Comparison of ENCODE assay signal across 18 cellular contexts in genomic region chr20:59002874-59003399, GRCh38. TPM values are rescaled to one million over a fixed set of nuclear protein-coding genes. Genes with fewer than 3 reads are reported as not detected.
DNase-seq lines count a peak whose midpoint lies in the region; ATAC-seq and TF ChIP-seq lines count a peak whose summit lies in the region.
"Had no signal": no experiment of that assay in that cellular context is flagged by ENCODE, and none has a peak within 500 bp of the region (broad histone marks: within the 10 kb centered on the region; RNA-seq: fewer than 3 reads in every experiment).

No MANE protein-coding gene starts in this region.

- H3K4me1 ChIP-seq in CD4-positive, CD25-positive, alpha-beta regulatory T cell (ENCODE audit: control insufficient read depth, insufficient read depth, low read length, poor library complexity, severe bottlenecking) = peaks cover 33% of the 10 kb centered on the region

- DNase-seq in CD4-positive, CD25-positive, alpha-beta regulatory T cell = no peak
- DNase-seq in effector memory CD8-positive, alpha-beta T cell = no peak
- DNase-seq in sciatic nerve (ENCODE audit: low spot score) (peak; percentile 37), progenitor cell of endocrine pancreas (ENCODE audit: low spot score, unreplicated experiment) (no peak), RKO (ENCODE audit: low spot score) (no peak)
- DNase-seq: AML-193; DMS 273 treated with DMSO at 0.1 percent for 48 hours; GDM1; NCI-H526 treated with DMSO at 0.1 percent for 48 hours; stimulated activated CD4-positive, alpha-beta T cell treated with anti-CD3 and anti-CD28 coated beads, Interleukin-2, amount 100 ng/mL, for 24 hours; uterus had no signal

- no peak for TF ChIP-seq CTCF in progenitor cell of endocrine pancreas (IDR thresholded peaks at IDR 0.05; ENCODE audit: unreplicated experiment)

- H3K4me1 Mint-ChIP-seq in CD4-positive, CD25-positive, alpha-beta regulatory T cell = peaks cover 0 to 43% (median 30%) of the 10 kb centered on the region in 4 donors
- H3K4me1 Mint-ChIP-seq in IgD-negative memory B cell (peaks cover 25 to 27% (median 26%) of the 10 kb centered on the region in 3 donors), progenitor cell of endocrine pancreas (ENCODE audit: low read depth) (peaks cover 3% of the 10 kb centered on the region)
- H3K4me1 Mint-ChIP-seq in effector memory CD8-positive, alpha-beta T cell (ENCODE audit: low read depth in 2 of 2) = peaks cover 33 to 35% of the 10 kb centered on the region in 2 donors

- H3K27me3 ChIP-seq in CD4-positive, CD25-positive, alpha-beta regulatory T cell (ENCODE audit: control insufficient read depth, insufficient read depth, low read length) = no peaks in the 10 kb centered on the region
- H3K27me3 ChIP-seq: esophagus muscularis mucosa, uterus had no signal

- intact Hi-C loops in sciatic nerve (cut with DNase I) = no loop called here

- peak overlapping the region in 2 of 4 donors; percentile 7 to 61 for H3K4me3 Mint-ChIP-seq in CD4-positive, CD25-positive, alpha-beta regulatory T cell
- H3K4me3 Mint-ChIP-seq in IgD-negative memory B cell = peak overlapping the region; percentile 38 to 97 (median 86)
- no peak overlapping the region for H3K4me3 Mint-ChIP-seq in effector memory CD8-positive, alpha-beta T cell
- no peak overlapping the region for H3K4me3 Mint-ChIP-seq in progenitor cell of endocrine pancreas (ENCODE audit: low read depth)
- H3K4me3 Mint-ChIP-seq: activated naive CD4-positive, alpha-beta T cell treated with anti-CD3 and anti-CD28 coated beads, Interleukin-2, amount 50 U/mL, for 24 hours had no signal

- peaks cover 0 to 1% (median 0%) of the 10 kb centered on the region in 7 donors for H3K9me3 Mint-ChIP-seq in CD4-positive, CD25-positive, alpha-beta regulatory T cell
- H3K9me3 Mint-ChIP-seq in IgD-negative memory B cell = no peaks in the 10 kb centered on the region
- no peaks in the 10 kb centered on the region for H3K9me3 Mint-ChIP-seq in effector memory CD8-positive, alpha-beta T cell
- H3K9me3 Mint-ChIP-seq in progenitor cell of endocrine pancreas (ENCODE audit: low read depth) = no peaks in the 10 kb centered on the region
- H3K9me3 Mint-ChIP-seq: activated naive CD4-positive, alpha-beta T cell treated with anti-CD3 and anti-CD28 coated beads, Interleukin-2, amount 50 U/mL, for 24 hours had no signal

- H3K4me3 ChIP-seq in CD4-positive, CD25-positive, alpha-beta regulatory T cell (ENCODE audit: low read depth, low read length) = no peak overlapping the region
- H3K4me3 ChIP-seq: esophagus muscularis mucosa, uterus had no signal

- peak overlapping the region; percentile 68 to 93 (median 88) for H3K27ac Mint-ChIP-seq in CD4-positive, CD25-positive, alpha-beta regulatory T cell
- H3K27ac Mint-ChIP-seq in IgD-negative memory B cell = peak overlapping the region; percentile 95 to 99 (median 97)
- H3K27ac Mint-ChIP-seq in effector memory CD8-positive, alpha-beta T cell = peak overlapping the region; percentile 93 to 97
- H3K27ac Mint-ChIP-seq in progenitor cell of endocrine pancreas = no peak overlapping the region
- H3K27ac Mint-ChIP-seq: activated naive CD4-positive, alpha-beta T cell treated with anti-CD3 and anti-CD28 coated beads, Interleukin-2, amount 50 U/mL, for 24 hours had no signal

- no peaks in the 10 kb centered on the region for H3K9me3 ChIP-seq in CD4-positive, CD25-positive, alpha-beta regulatory T cell (ENCODE audit: control insufficient read depth in 2 of 2, low read length in 2 of 2)
- H3K9me3 ChIP-seq: esophagus muscularis mucosa, uterus had no signal

- H3K36me3 Mint-ChIP-seq in CD4-positive, CD25-positive, alpha-beta regulatory T cell = no peaks in the 10 kb centered on the region
- peaks cover 8% of the 10 kb centered on the region for H3K36me3 Mint-ChIP-seq in IgD-negative memory B cell
- peaks cover 20% of the 10 kb centered on the region for H3K36me3 Mint-ChIP-seq in effector memory CD8-positive, alpha-beta T cell (ENCODE audit: insufficient read depth)
- peaks cover 12% of the 10 kb centered on the region for H3K36me3 Mint-ChIP-seq in progenitor cell of endocrine pancreas (ENCODE audit: insufficient read depth)
- H3K36me3 Mint-ChIP-seq: activated naive CD4-positive, alpha-beta T cell treated with anti-CD3 and anti-CD28 coated beads, Interleukin-2, amount 50 U/mL, for 24 hours had no signal

- no peak overlapping the region for H3K27ac ChIP-seq in CD4-positive, CD25-positive, alpha-beta regulatory T cell (ENCODE audit: insufficient read depth, low read length, poor library complexity, severe bottlenecking)
- H3K27ac ChIP-seq: esophagus muscularis mucosa, uterus had no signal

- ATAC-seq in CD4-positive, CD25-positive, alpha-beta regulatory T cell (ENCODE audit: low read depth in 2 of 2) = no peak
- ATAC-seq in effector memory CD8-positive, alpha-beta T cell (replicated peaks) = no peak
- no peak for ATAC-seq in sciatic nerve
- no peak for ATAC-seq in GM19035 (IDR thresholded peaks at IDR 0.05; ENCODE audit: unreplicated experiment)
- ATAC-seq: SK-N-SH treated with all-trans-retinoic acid at 6 μM for 48 hours had no signal

- H3K27me3 Mint-ChIP-seq in CD4-positive, CD25-positive, alpha-beta regulatory T cell = no peaks in the 10 kb centered on the region
- H3K27me3 Mint-ChIP-seq in IgD-negative memory B cell (no peaks in the 10 kb centered on the region), progenitor cell of endocrine pancreas (no peaks in the 10 kb centered on the region)
- H3K27me3 Mint-ChIP-seq in effector memory CD8-positive, alpha-beta T cell = no peaks in the 10 kb centered on the region
- H3K27me3 Mint-ChIP-seq: activated naive CD4-positive, alpha-beta T cell treated with anti-CD3 and anti-CD28 coated beads, Interleukin-2, amount 50 U/mL, for 24 hours had no signal

- peaks cover 6% of the 10 kb centered on the region for H3K36me3 ChIP-seq in CD4-positive, CD25-positive, alpha-beta regulatory T cell (ENCODE audit: control insufficient read depth, insufficient read depth, low read length)
- H3K36me3 ChIP-seq: uterus had no signal

RNA-seq across cellular contexts. Expression of gene CTSZ, which starts 4.1 kb away (rescaled TPM):
- total RNA-seq in CD4-positive, CD25-positive, alpha-beta regulatory T cell = 26.6 TPM
- 1 to 10 TPM; 1.8 to 3.4 (median 3.2) TPM for polyA plus RNA-seq in CD4-positive, CD25-positive, alpha-beta regulatory T cell
- polyA plus RNA-seq in IgD-negative memory B cell = 34.7 TPM
- total RNA-seq in sciatic nerve = 151 TPM
- total RNA-seq in progenitor cell of endocrine pancreas = 61.4 and 65.6 TPM in 2 replicates

RNA-seq across cellular contexts. Expression of gene TUBB1, which starts 16.3 kb away (rescaled TPM):
- 31.7 TPM for total RNA-seq in CD4-positive, CD25-positive, alpha-beta regulatory T cell
- under 1 TPM; 0.07 to 0.22 (median 0.13) TPM for polyA plus RNA-seq in CD4-positive, CD25-positive, alpha-beta regulatory T cell
- 7.8 TPM for polyA plus RNA-seq in IgD-negative memory B cell
- 1.0 TPM for total RNA-seq in sciatic nerve
- 0.16 and 0.19 TPM in 2 replicates for total RNA-seq in progenitor cell of endocrine pancreas
- total RNA-seq: bronchial epithelial cell, osteocyte had no signal

RNA-seq across cellular contexts. Expression of gene NELFCD, which starts 21.9 kb away (rescaled TPM):
- total RNA-seq in CD4-positive, CD25-positive, alpha-beta regulatory T cell = 66.3 TPM
- polyA plus RNA-seq in CD4-positive, CD25-positive, alpha-beta regulatory T cell = 10 to 100 TPM; 58.6 to 68.2 (median 59.4) TPM
- polyA plus RNA-seq in IgD-negative memory B cell = 79.6 TPM
- total RNA-seq in sciatic nerve (50.7 TPM), progenitor cell of endocrine pancreas (116 and 122 TPM in 2 replicates)

RNA-seq across cellular contexts. Expression of gene ATP5F1E, which starts 29.2 kb away (rescaled TPM):
- 54.9 TPM for total RNA-seq in CD4-positive, CD25-positive, alpha-beta regulatory T cell
- 100 to 1,000 TPM in 2 of 4 donors, 10 to 100 TPM in 2; 85.6 to 145 (median 102) TPM for polyA plus RNA-seq in CD4-positive, CD25-positive, alpha-beta regulatory T cell
- 103 TPM for polyA plus RNA-seq in IgD-negative memory B cell
- total RNA-seq in sciatic nerve (38.4 TPM), progenitor cell of endocrine pancreas (55.9 and 69.7 TPM in 2 replicates)

RNA-seq across cellular contexts. Expression of gene PRELID3B, which starts 39.6 kb away (rescaled TPM):
- 50.4 TPM for total RNA-seq in CD4-positive, CD25-positive, alpha-beta regulatory T cell
- 10 to 100 TPM; 33.8 to 44.7 (median 37.6) TPM for polyA plus RNA-seq in CD4-positive, CD25-positive, alpha-beta regulatory T cell
- 36.5 TPM for polyA plus RNA-seq in IgD-negative memory B cell
- total RNA-seq in sciatic nerve (30.5 TPM), progenitor cell of endocrine pancreas (50.1 and 52.8 TPM in 2 replicates)

Comparison
In these comparisons a context has a peak if more than half of its experiments do, and no peak if none do; other contexts are left out.
1. H3K4me3 Mint-ChIP-seq: peak in IgD-negative memory B cell (4 of 4); none in effector memory CD8-positive, alpha-beta T cell (0 of 2) and progenitor cell of endocrine pancreas (single experiment).
2. RNA of gene TUBB1, which starts 16.3 kb away (total RNA-seq): 31.7 TPM in CD4-positive, CD25-positive, alpha-beta regulatory T cell (single experiment); 1.0 TPM in sciatic nerve (single experiment) and 0.16 to 0.19 TPM in progenitor cell of endocrine pancreas; every median in the first group is over 10 times any median in the second.